Comparison of ENCODE assay signal across 8 cellular contexts in the genomic region with DNA sequence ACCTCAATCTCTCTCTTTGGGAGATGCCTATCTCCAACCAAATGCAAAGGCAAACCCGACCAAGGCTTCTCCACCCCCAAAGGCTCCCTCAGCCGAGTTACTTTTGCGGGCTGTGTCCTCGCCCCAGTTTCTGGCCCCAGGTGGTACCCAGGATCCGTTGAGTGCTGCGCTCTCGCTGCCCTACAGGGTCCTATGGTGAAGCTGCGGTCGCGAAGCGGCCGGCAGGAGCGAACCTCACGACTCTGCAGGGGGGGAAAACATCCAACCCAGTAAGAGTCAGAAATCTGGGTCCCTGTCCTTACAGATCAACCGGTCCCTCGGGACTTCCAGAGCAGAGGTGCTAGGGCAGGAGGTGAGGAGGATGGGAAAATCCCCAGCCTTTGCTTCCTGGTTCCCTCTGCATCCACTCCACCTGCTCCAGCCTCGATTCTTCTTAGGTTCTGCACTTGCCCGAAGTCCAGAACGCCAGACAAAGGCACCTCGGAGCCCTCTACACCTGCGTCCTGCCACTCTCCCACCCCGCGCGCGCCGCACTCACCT. TPM values are rescaled to one million over a fixed set of nuclear protein-coding genes. Genes with fewer than 3 reads are reported as not detected.
A peak's percentile ranks its signal among the peaks of the same experiment; 100 is the strongest.
DNase-seq lines count a peak whose midpoint lies in the region; ATAC-seq lines count a peak whose summit lies in the region.

No MANE protein-coding gene starts in this region.

- H3K4me3 Mint-ChIP-seq in activated T-cell treated with anti-CD3 and anti-CD28 coated beads, Interleukin-2, amount 50 U/mL, for 24 hours = peak overlapping the region; percentile 69
- peak overlapping the region; percentile 52 to 81 (median 68) for H3K4me3 Mint-ChIP-seq in naive thymus-derived CD8-positive, alpha-beta T cell

- POLR2A ChIA-PET in naive thymus-derived CD8-positive, alpha-beta T cell (lab: Charles Lee) = no interaction called here

- H3K36me3 ChIP-seq in MG63 = no peaks in the 10 kb centered on the region

- no peaks in the 10 kb centered on the region for H3K36me3 Mint-ChIP-seq in activated T-cell treated with anti-CD3 and anti-CD28 coated beads, Interleukin-2, amount 50 U/mL, for 24 hours (ENCODE audit: low read depth)
- peaks cover 0 to 3% (median 0%) of the 10 kb centered on the region in 3 donors for H3K36me3 Mint-ChIP-seq in naive thymus-derived CD8-positive, alpha-beta T cell

- H3K9me3 Mint-ChIP-seq in activated T-cell treated with anti-CD3 and anti-CD28 coated beads, Interleukin-2, amount 50 U/mL, for 24 hours = no peaks in the 10 kb centered on the region
- no peaks in the 10 kb centered on the region for H3K9me3 Mint-ChIP-seq in naive thymus-derived CD8-positive, alpha-beta T cell

- no peaks in the 10 kb centered on the region for H3K27me3 ChIP-seq in MG63

- H3K9me3 ChIP-seq in MG63 = no peaks in the 10 kb centered on the region

- H3K27me3 Mint-ChIP-seq in activated T-cell treated with anti-CD3 and anti-CD28 coated beads, Interleukin-2, amount 50 U/mL, for 24 hours = peaks cover 67% of the 10 kb centered on the region
- peaks cover 15 to 38% (median 21%) of the 10 kb centered on the region in 5 donors for H3K27me3 Mint-ChIP-seq in naive thymus-derived CD8-positive, alpha-beta T cell

- peaks cover 17% of the 10 kb centered on the region for H3K4me1 Mint-ChIP-seq in activated T-cell treated with anti-CD3 and anti-CD28 coated beads, Interleukin-2, amount 50 U/mL, for 24 hours (ENCODE audit: low read depth)
- H3K4me1 Mint-ChIP-seq in naive thymus-derived CD8-positive, alpha-beta T cell = peaks cover 8 to 39% (median 18%) of the 10 kb centered on the region in 4 donors

- peak in 1 of 2 donors; percentile 10 for ATAC-seq in naive thymus-derived CD8-positive, alpha-beta T cell

- peak; percentile 34 for DNase-seq in activated T-cell treated with anti-CD3 and anti-CD28 coated beads, Interleukin-2, amount 50 U/mL, for 24 hours
- no peak for DNase-seq in activated T-cell treated with anti-CD3 and anti-CD28 coated beads, Interleukin-2, amount 50 U/mL, for 1 hour
- DNase-seq in MG63 = no peak
- DNase-seq in dermis blood vessel endothelial cell = peak; percentile 23
- no peak for DNase-seq in naive thymus-derived CD8-positive, alpha-beta T cell
- no peak for DNase-seq in CD1c-positive myeloid dendritic cell (ENCODE audit: extremely low spot score)
- no peak for DNase-seq in NOMO-1 (lab: John Stamatoyannopoulos, UW; ENCODE audit: unreplicated experiment in 2 of 2)
- DNase-seq in NOMO-1 treated with dmso at 0.1 percent for 144 hours (lab: John Stamatoyannopoulos, UW; ENCODE audit: unreplicated experiment) = no peak

- no peak overlapping the region for H3K27ac Mint-ChIP-seq in activated T-cell treated with anti-CD3 and anti-CD28 coated beads, Interleukin-2, amount 50 U/mL, for 24 hours
- H3K27ac Mint-ChIP-seq in naive thymus-derived CD8-positive, alpha-beta T cell = peak overlapping the region in 1 of 10 donors; percentile 44

- peak overlapping the region; percentile 58 for H3K4me3 ChIP-seq in MG63

RNA-seq across cellular contexts. Expression of a gene that starts 0.5 kb away (rescaled TPM):
- 0.17 and 0.23 TPM in 2 replicates for total RNA-seq in MG63 (2014; rRNA removed; shearing (Covaris generic); ENCODE audit: low replicate concordance)
- 0.17 and 1.9 TPM in 2 replicates for total RNA-seq in dermis blood vessel endothelial cell
- total RNA-seq in naive thymus-derived CD8-positive, alpha-beta T cell = under 1 TPM; 0.60 to 0.86 TPM
- polyA plus RNA-seq in naive thymus-derived CD8-positive, alpha-beta T cell = not detected

Comparison
In these comparisons a context has a peak if more than half of its experiments do, and no peak if none do; other contexts are left out.
1. DNase-seq: peak in activated T-cell treated with anti-CD3 and anti-CD28 coated beads, Interleukin-2, amount 50 U/mL, for 24 hours (single experiment) and dermis blood vessel endothelial cell (single experiment); none in activated T-cell treated with anti-CD3 and anti-CD28 coated beads, Interleukin-2, amount 50 U/mL, for 1 hour (single experiment), MG63 (single experiment), naive thymus-derived CD8-positive, alpha-beta T cell (0 of 10), CD1c-positive myeloid dendritic cell (single experiment), NOMO-1 (0 of 2) and NOMO-1 treated with dmso at 0.1 percent for 144 hours (single experiment).